ENCODE assay signal across 17 cellular contexts in genomic region chrX:40329616-40330015, GRCh38.
A peak's percentile ranks its signal among the peaks of the same experiment; 100 is the strongest.
DNase-seq lines count a peak whose midpoint lies in the region; ATAC-seq and TF ChIP-seq lines count a peak whose summit lies in the region.
"Had no signal": no experiment of that assay in that cellular context is flagged by ENCODE, and none has a peak within 500 bp of the region (broad histone marks: within the 10 kb centered on the region; RNA-seq: fewer than 3 reads in every experiment).

No MANE protein-coding gene starts in this region.

- H3K4me3 Mint-ChIP-seq in osteocyte (ENCODE audit: unreplicated experiment): no peak overlapping the region
- H3K4me3 Mint-ChIP-seq: CD4-positive, alpha-beta T cell had no signal

- no peaks in the 10 kb centered on the region for H3K36me3 Mint-ChIP-seq in osteocyte (ENCODE audit: unreplicated experiment)

- TF ChIP-seq CTCF in HL-60 (IDR thresholded peaks at IDR 0.05; ENCODE audit: insufficient read depth, low read length) (no peak), NB4 (IDR thresholded peaks at IDR 0.05; ENCODE audit: low read depth, low read length) (no peak), osteocyte (IDR thresholded peaks at IDR 0.05) (no peak)

- H3K27ac ChIP-seq in HL-60 (replicated peaks): no peak overlapping the region
- H3K27ac ChIP-seq: BLaER1 had no signal

- no peak overlapping the region for H3K4me3 ChIP-seq in HL-60 (replicated peaks; ENCODE audit: insufficient read depth, low read length)
- H3K4me3 ChIP-seq in NB4 (ENCODE audit: low read depth, low read length): no peak overlapping the region
- H3K4me3 ChIP-seq: BLaER1 had no signal

- no peak for TF ChIP-seq POLR2A in NB4 (IDR thresholded peaks at IDR 0.05; ENCODE audit: extremely low read depth, insufficient read length)

- H3K9me3 Mint-ChIP-seq in osteocyte (ENCODE audit: unreplicated experiment): peaks cover 8% of the 10 kb centered on the region
- H3K9me3 Mint-ChIP-seq: CD4-positive, alpha-beta T cell had no signal

- no peaks in the 10 kb centered on the region for H3K27me3 ChIP-seq in HL-60 (ENCODE audit: insufficient read depth, poor library complexity, severe bottlenecking)
- H3K27me3 ChIP-seq: BLaER1 had no signal

- peaks cover 3% of the 10 kb centered on the region for H3K27me3 Mint-ChIP-seq in osteocyte (ENCODE audit: unreplicated experiment)
- H3K27me3 Mint-ChIP-seq: CD4-positive, alpha-beta T cell had no signal

- H3K4me1 Mint-ChIP-seq in osteocyte (ENCODE audit: unreplicated experiment): peaks cover 1% of the 10 kb centered on the region

- peak; percentile 70 to 78 for DNase-seq in HL-60 (ENCODE audit: low read depth in 1 of 2, low spot score in 1 of 2)
- DNase-seq in NB4 (ENCODE audit: low read depth): peak; percentile 60
- peak; percentile 43 for DNase-seq in SKM-1 (lab: John Stamatoyannopoulos, UW; ENCODE audit: unreplicated experiment)
- DNase-seq in osteocyte (ENCODE audit: extremely low spot score, unreplicated experiment): peak; percentile 6
- no peak for DNase-seq in dedifferentiated amniotic fluid mesenchymal stem cell (ENCODE audit: extremely low spot score)
- no peak for DNase-seq in NCI-H1092 (lab: John Stamatoyannopoulos, UW)
- DNase-seq: CD4-positive, alpha-beta T cell; Karpas-422; NCI-H1048; NCI-H1417 treated with DMSO at 0.1 percent for 48 hours; NCI-H1694 treated with DMSO at 0.1 percent for 48 hours; NCI-H2081; NCI-H2227 treated with DMSO at 0.1 percent for 48 hours; Right ventricle myocardium superior; RPMI8226 had no signal

- no peak overlapping the region for H3K27ac Mint-ChIP-seq in osteocyte (ENCODE audit: unreplicated experiment)
- H3K27ac Mint-ChIP-seq: CD4-positive, alpha-beta T cell had no signal

- ATAC-seq in esophagus mucosa: no peak

Comparison
In these comparisons a context has a peak if more than half of its experiments do, and no peak if none do; other contexts are left out.
1. DNase-seq: peak in HL-60 (2 of 2), NB4 (single experiment), SKM-1 (single experiment) and osteocyte (single experiment); none in dedifferentiated amniotic fluid mesenchymal stem cell (single experiment) and NCI-H1092 (single experiment).